1 cellular context compared by ENCODE assay signal in genomic region chr17:7239091-7240027, GRCh38.
TF ChIP-seq lines count a peak whose summit lies in the region.

TSS of gene PHF23 (minus strand) at chr17:7239457. CDS start at chr17:7239279, 178 bp downstream.

TF ChIP-seq in GM12878, 131 proteins besides CTCF, POLR2A, EP300 and RAD21 (continued from another document and continues in another):
- 0 out of 2 replicates have a peak, but pooled peaks have one; percentile 50 for TF ChIP-seq MLLT1 (IDR thresholded peaks at IDR 0.05)
- peak; percentile 24; the same call in 1 of the 2 replicates for TF ChIP-seq BACH1 (IDR thresholded peaks at IDR 0.05; ENCODE audit: borderline replicate concordance)
- TF ChIP-seq MTA2 (IDR thresholded peaks at IDR 0.05; ENCODE audit: low read depth) = no peak
- peak; percentile 51 for TF ChIP-seq MXI1 (IDR thresholded peaks at IDR 0.05; ENCODE audit: low read depth, low read length)
- no peak for TF ChIP-seq KAT2A (conservative IDR thresholded peaks at IDR 0.05; ENCODE audit: control insufficient read depth, low read depth, low read length)
- TF ChIP-seq HCFC1 (IDR thresholded peaks at IDR 0.05; ENCODE audit: low read length) = peak; percentile 95
- no peak for TF ChIP-seq HDAC6 (IDR thresholded peaks at IDR 0.05; ENCODE audit: unreplicated experiment)
- no peak; the same call in 1 of the 2 replicates for TF ChIP-seq PML (IDR thresholded peaks at IDR 0.05; ENCODE audit: low read length)
- TF ChIP-seq RUNX3 (IDR thresholded peaks at IDR 0.05; ENCODE audit: low read length) = peak; percentile 70
- TF ChIP-seq TAF1 (IDR thresholded peaks at IDR 0.05; ENCODE audit: borderline replicate concordance, low read depth, low read length) = 0 out of 2 replicates have a peak, but pooled peaks have one; percentile 13
- peak; percentile 95 for TF ChIP-seq YY1 (IDR thresholded peaks at IDR 0.05; ENCODE audit: low read depth, low read length)
- TF ChIP-seq KLF5 (IDR thresholded peaks at IDR 0.05; ENCODE audit: partially characterized antibody) = peak; percentile 74
- peak; percentile 40; the same call in 1 of the 2 replicates for TF ChIP-seq MYB (IDR thresholded peaks at IDR 0.05; ENCODE audit: borderline replicate concordance, low read depth, low read length)
- TF ChIP-seq SMAD5 (IDR thresholded peaks at IDR 0.05; ENCODE audit: low read depth) = no peak
- peak; percentile 37; the same call in 1 of the 2 replicates for TF ChIP-seq CBFB (IDR thresholded peaks at IDR 0.05; ENCODE audit: low read depth)
- TF ChIP-seq NRF1 (conservative IDR thresholded peaks at IDR 0.05; ENCODE audit: low read depth, low read length) = peak; percentile 94
- peak in 1 of 2 experiments; percentile 17; a peak in 1 of 4 replicates for TF ChIP-seq BHLHE40 (IDR thresholded peaks at IDR 0.05; ENCODE audit: borderline replicate concordance in 1 of 2, low read depth in 2 of 2, low read length in 1 of 2)
- TF ChIP-seq ATF3 (IDR thresholded peaks at IDR 0.05; ENCODE audit: borderline replicate concordance, extremely low read depth, low read depth, low read length) = peak; percentile 49; the same call in 1 of the 2 replicates
- peak; percentile 60; the same call in 1 of the 2 replicates for TF ChIP-seq LARP7 (IDR thresholded peaks at IDR 0.05)
- peak; percentile 81 for TF ChIP-seq SPI1 (IDR thresholded peaks at IDR 0.05; ENCODE audit: borderline replicate concordance, insufficient read depth, low read depth, low read length)
- 0 out of 2 replicates have a peak, but pooled peaks have one; percentile 23 for TF ChIP-seq ZBTB11 (CRISPR knock-in tag; IDR thresholded peaks at IDR 0.05)
- TF ChIP-seq SIX5 (IDR thresholded peaks at IDR 0.05; ENCODE audit: low read depth, low read length, severe bottlenecking) = peak; percentile 88
- TF ChIP-seq FOS (IDR thresholded peaks at IDR 0.05; ENCODE audit: borderline replicate concordance, extremely low read depth, insufficient read length) = no peak
- TF ChIP-seq CREB1 (IDR thresholded peaks at IDR 0.05; ENCODE audit: low read depth) = peak; percentile 74; the same call in 1 of the 2 replicates
- peak; percentile 76; the same call in 1 of the 2 replicates for TF ChIP-seq RELB (IDR thresholded peaks at IDR 0.05; ENCODE audit: low read depth)
- TF ChIP-seq ZSCAN29 (IDR thresholded peaks at IDR 0.05) = no peak
- peak; percentile 97 for TF ChIP-seq ZBTB40 (IDR thresholded peaks at IDR 0.05; ENCODE audit: borderline replicate concordance)
- TF ChIP-seq NR2C1 (IDR thresholded peaks at IDR 0.05) = peak; percentile 78
- peak; percentile 55 for TF ChIP-seq E2F8 (IDR thresholded peaks at IDR 0.05; ENCODE audit: low read depth, partially characterized antibody)
- no peak for TF ChIP-seq WRNIP1 (IDR thresholded peaks at IDR 0.05; ENCODE audit: borderline replicate concordance, low read depth, low read length)
- no peak; the same call in 1 of the 2 replicates for TF ChIP-seq NKRF (conservative IDR thresholded peaks at IDR 0.05)
- TF ChIP-seq RELA (IDR thresholded peaks at IDR 0.05; ENCODE audit: borderline replicate concordance, partially characterized antibody) = peak; percentile 71
- TF ChIP-seq IKZF2 (IDR thresholded peaks at IDR 0.05) = peak; percentile 83 to 87
- peak; percentile 50 for TF ChIP-seq ATF7 (IDR thresholded peaks at IDR 0.05; ENCODE audit: low read depth)
- peak; percentile 68; the same call in 1 of the 2 replicates for TF ChIP-seq RB1 (IDR thresholded peaks at IDR 0.05; ENCODE audit: borderline replicate concordance)
- TF ChIP-seq GABPA (IDR thresholded peaks at IDR 0.05; ENCODE audit: low read depth) = peak; percentile 95
- TF ChIP-seq IKZF1 (conservative IDR thresholded peaks at IDR 0.05) = peak; percentile 100
- TF ChIP-seq POLR2AphosphoS2 (IDR thresholded peaks at IDR 0.05; ENCODE audit: low read depth, low read length) = peak; percentile 62; the same call in 1 of the 2 replicates
- no peak for TF ChIP-seq SMC3 (IDR thresholded peaks at IDR 0.05; ENCODE audit: borderline replicate concordance, low read length)
- TF ChIP-seq MEF2B (IDR thresholded peaks at IDR 0.05; ENCODE audit: partially characterized antibody, poor library complexity, severe bottlenecking) = no peak
- peak; percentile 39; the same call in 1 of the 2 replicates for TF ChIP-seq SIN3A (IDR thresholded peaks at IDR 0.05; ENCODE audit: low read depth, low read length)
- TF ChIP-seq PAX5 (IDR thresholded peaks at IDR 0.05; ENCODE audit: borderline replicate concordance, low read depth, low read length) = peak; percentile 7; the same call in 1 of the 2 replicates
- TF ChIP-seq BCL3 (IDR thresholded peaks at IDR 0.05; ENCODE audit: borderline replicate concordance, insufficient read depth, low read depth, low read length, poor library complexity, severe bottlenecking) = peak; percentile 30
- TF ChIP-seq TARDBP (IDR thresholded peaks at IDR 0.05; ENCODE audit: borderline replicate concordance) = peak; percentile 80
- no peak for TF ChIP-seq POLR2AphosphoS5 (IDR thresholded peaks at IDR 0.05; ENCODE audit: low read length)
